In the genomic region with DNA sequence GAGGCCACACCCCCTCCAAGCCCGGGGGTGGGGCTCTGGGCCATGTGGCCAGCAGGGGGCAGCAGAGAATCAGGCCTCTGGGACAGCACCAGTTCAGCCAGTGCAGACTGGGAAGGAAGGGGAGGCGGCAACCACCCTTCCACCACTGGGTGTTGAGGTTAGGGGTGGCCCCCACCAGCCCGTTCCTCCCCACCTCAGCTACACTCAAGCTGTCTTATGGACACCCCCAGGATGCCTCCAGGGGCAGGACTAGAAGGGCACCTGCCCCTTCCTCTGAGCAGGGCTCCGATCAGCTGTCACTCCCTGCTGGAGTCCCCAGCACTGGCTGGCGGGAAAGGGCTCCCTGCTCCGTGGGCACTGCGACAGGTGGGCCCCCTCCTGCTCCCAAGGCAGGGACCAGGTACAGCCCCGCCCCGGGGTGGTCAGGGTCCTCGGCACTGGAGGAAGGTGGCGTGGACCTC, we compare ENCODE assay signal across 1 cellular context.
TF ChIP-seq lines count a peak whose summit lies in the region.

No MANE protein-coding gene starts in this region.

TF ChIP-seq in HepG2, 621 proteins besides CTCF, POLR2A, EP300 and RAD21 (continued from another document and continues in another):
- TF ChIP-seq, protein P1, sequence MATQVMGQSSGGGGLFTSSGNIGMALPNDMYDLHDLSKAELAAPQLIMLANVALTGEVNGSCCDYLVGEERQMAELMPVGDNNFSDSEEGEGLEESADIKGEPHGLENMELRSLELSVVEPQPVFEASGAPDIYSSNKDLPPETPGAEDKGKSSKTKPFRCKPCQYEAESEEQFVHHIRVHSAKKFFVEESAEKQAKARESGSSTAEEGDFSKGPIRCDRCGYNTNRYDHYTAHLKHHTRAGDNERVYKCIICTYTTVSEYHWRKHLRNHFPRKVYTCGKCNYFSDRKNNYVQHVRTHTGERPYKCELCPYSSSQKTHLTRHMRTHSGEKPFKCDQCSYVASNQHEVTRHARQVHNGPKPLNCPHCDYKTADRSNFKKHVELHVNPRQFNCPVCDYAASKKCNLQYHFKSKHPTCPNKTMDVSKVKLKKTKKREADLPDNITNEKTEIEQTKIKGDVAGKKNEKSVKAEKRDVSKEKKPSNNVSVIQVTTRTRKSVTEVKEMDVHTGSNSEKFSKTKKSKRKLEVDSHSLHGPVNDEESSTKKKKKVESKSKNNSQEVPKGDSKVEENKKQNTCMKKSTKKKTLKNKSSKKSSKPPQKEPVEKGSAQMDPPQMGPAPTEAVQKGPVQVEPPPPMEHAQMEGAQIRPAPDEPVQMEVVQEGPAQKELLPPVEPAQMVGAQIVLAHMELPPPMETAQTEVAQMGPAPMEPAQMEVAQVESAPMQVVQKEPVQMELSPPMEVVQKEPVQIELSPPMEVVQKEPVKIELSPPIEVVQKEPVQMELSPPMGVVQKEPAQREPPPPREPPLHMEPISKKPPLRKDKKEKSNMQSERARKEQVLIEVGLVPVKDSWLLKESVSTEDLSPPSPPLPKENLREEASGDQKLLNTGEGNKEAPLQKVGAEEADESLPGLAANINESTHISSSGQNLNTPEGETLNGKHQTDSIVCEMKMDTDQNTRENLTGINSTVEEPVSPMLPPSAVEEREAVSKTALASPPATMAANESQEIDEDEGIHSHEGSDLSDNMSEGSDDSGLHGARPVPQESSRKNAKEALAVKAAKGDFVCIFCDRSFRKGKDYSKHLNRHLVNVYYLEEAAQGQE (IDR thresholded peaks at IDR 0.05; ENCODE audit: borderline replicate concordance in 1 of 2, low read depth in 1 of 2, low read length in 2 of 2), result no peak
- TF ChIP-seq SIX4 (CRISPR knock-in tag; IDR thresholded peaks at IDR 0.05), result no peak
- no peak for TF ChIP-seq ZBTB43 (CRISPR knock-in tag; conservative IDR thresholded peaks at IDR 0.05)
- TF ChIP-seq SMC3 (IDR thresholded peaks at IDR 0.05; ENCODE audit: low read length), result peak; percentile 59; the same call in 1 of the 2 replicates
- TF ChIP-seq, protein P2, sequence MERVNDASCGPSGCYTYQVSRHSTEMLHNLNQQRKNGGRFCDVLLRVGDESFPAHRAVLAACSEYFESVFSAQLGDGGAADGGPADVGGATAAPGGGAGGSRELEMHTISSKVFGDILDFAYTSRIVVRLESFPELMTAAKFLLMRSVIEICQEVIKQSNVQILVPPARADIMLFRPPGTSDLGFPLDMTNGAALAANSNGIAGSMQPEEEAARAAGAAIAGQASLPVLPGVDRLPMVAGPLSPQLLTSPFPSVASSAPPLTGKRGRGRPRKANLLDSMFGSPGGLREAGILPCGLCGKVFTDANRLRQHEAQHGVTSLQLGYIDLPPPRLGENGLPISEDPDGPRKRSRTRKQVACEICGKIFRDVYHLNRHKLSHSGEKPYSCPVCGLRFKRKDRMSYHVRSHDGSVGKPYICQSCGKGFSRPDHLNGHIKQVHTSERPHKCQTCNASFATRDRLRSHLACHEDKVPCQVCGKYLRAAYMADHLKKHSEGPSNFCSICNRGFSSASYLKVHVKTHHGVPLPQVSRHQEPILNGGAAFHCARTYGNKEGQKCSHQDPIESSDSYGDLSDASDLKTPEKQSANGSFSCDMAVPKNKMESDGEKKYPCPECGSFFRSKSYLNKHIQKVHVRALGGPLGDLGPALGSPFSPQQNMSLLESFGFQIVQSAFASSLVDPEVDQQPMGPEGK (CRISPR knock-in tag; IDR thresholded peaks at IDR 0.05), result peak; percentile 81
- TF ChIP-seq, protein P3, sequence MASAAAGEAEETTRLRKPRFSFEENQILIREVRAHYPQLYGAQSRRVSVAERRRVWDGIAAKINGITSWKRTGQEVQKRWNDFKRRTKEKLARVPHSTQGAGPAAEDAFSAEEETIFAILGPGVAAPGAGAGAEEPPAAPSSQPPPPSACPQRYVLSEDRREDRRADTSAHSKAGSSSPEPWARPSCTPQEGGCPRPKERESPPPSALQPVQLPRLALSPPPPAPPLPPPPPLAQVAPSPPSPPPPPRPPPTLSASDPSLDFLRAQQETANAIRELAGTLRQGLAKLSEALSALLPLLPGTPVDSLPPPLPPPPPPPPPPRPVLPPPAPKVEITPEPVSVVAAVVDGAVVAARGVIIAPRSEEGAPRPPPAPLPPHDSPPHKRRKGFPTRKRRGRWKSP (CRISPR knock-in tag; IDR thresholded peaks at IDR 0.05), result no peak
- TF ChIP-seq ZNF615 (CRISPR knock-in tag; IDR thresholded peaks at IDR 0.05; ENCODE audit: borderline replicate concordance), result no peak
- TF ChIP-seq GPN1 (CRISPR knock-in tag; IDR thresholded peaks at IDR 0.05; ENCODE audit: borderline replicate concordance), result no peak
- TF ChIP-seq ZBTB26 (CRISPR knock-in tag; IDR thresholded peaks at IDR 0.05; ENCODE audit: borderline replicate concordance), result no peak
- no peak for TF ChIP-seq KDM5A (IDR thresholded peaks at IDR 0.05; ENCODE audit: borderline replicate concordance, low read length)
- no peak for TF ChIP-seq SAFB2 (CRISPR knock-in tag; IDR thresholded peaks at IDR 0.05; ENCODE audit: borderline replicate concordance, low read depth)
- 0 out of 2 replicates have a peak, but pooled peaks have one; percentile 26 for TF ChIP-seq ZC3H13 (CRISPR knock-in tag; IDR thresholded peaks at IDR 0.05)
- TF ChIP-seq, protein P4, sequence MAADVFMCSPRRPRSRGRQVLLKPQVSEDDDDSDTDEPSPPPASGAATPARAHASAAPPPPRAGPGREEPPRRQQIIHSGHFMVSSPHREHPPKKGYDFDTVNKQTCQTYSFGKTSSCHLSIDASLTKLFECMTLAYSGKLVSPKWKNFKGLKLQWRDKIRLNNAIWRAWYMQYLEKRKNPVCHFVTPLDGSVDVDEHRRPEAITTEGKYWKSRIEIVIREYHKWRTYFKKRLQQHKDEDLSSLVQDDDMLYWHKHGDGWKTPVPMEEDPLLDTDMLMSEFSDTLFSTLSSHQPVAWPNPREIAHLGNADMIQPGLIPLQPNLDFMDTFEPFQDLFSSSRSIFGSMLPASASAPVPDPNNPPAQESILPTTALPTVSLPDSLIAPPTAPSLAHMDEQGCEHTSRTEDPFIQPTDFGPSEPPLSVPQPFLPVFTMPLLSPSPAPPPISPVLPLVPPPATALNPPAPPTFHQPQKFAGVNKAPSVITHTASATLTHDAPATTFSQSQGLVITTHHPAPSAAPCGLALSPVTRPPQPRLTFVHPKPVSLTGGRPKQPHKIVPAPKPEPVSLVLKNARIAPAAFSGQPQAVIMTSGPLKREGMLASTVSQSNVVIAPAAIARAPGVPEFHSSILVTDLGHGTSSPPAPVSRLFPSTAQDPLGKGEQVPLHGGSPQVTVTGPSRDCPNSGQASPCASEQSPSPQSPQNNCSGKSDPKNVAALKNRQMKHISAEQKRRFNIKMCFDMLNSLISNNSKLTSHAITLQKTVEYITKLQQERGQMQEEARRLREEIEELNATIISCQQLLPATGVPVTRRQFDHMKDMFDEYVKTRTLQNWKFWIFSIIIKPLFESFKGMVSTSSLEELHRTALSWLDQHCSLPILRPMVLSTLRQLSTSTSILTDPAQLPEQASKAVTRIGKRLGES (CRISPR knock-in tag; IDR thresholded peaks at IDR 0.05; ENCODE audit: borderline replicate concordance), result no peak
- no peak for TF ChIP-seq ZNF589 (CRISPR knock-in tag; conservative IDR thresholded peaks at IDR 0.05)
- TF ChIP-seq, protein P5, sequence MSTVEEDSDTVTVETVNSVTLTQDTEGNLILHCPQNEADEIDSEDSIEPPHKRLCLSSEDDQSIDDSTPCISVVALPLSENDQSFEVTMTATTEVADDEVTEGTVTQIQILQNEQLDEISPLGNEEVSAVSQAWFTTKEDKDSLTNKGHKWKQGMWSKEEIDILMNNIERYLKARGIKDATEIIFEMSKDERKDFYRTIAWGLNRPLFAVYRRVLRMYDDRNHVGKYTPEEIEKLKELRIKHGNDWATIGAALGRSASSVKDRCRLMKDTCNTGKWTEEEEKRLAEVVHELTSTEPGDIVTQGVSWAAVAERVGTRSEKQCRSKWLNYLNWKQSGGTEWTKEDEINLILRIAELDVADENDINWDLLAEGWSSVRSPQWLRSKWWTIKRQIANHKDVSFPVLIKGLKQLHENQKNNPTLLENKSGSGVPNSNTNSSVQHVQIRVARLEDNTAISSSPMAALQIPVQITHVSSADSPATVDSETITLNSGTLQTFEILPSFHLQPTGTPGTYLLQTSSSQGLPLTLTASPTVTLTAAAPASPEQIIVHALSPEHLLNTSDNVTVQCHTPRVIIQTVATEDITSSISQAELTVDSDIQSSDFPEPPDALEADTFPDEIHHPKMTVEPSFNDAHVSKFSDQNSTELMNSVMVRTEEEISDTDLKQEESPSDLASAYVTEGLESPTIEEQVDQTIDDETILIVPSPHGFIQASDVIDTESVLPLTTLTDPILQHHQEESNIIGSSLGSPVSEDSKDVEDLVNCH (CRISPR knock-in tag; IDR thresholded peaks at IDR 0.05), result no peak
- no peak for TF ChIP-seq JUND (CRISPR knock-in tag; IDR thresholded peaks at IDR 0.05)
- no peak for TF ChIP-seq MTERF4 (CRISPR knock-in tag; IDR thresholded peaks at IDR 0.05)
- TF ChIP-seq SMAD1 (CRISPR knock-in tag; IDR thresholded peaks at IDR 0.05; ENCODE audit: borderline replicate concordance, low read depth), result peak; percentile 89; the same call in 1 of the 2 replicates
- 0 out of 2 replicates have a peak, but pooled peaks have one; percentile 28 for TF ChIP-seq ZBTB42 (CRISPR knock-in tag; IDR thresholded peaks at IDR 0.05)
- TF ChIP-seq ZNF432 (CRISPR knock-in tag; IDR thresholded peaks at IDR 0.05; ENCODE audit: borderline replicate concordance), result no peak
- peak; percentile 55 for TF ChIP-seq ISL2 (CRISPR knock-in tag; IDR thresholded peaks at IDR 0.05)
- TF ChIP-seq, protein P6, sequence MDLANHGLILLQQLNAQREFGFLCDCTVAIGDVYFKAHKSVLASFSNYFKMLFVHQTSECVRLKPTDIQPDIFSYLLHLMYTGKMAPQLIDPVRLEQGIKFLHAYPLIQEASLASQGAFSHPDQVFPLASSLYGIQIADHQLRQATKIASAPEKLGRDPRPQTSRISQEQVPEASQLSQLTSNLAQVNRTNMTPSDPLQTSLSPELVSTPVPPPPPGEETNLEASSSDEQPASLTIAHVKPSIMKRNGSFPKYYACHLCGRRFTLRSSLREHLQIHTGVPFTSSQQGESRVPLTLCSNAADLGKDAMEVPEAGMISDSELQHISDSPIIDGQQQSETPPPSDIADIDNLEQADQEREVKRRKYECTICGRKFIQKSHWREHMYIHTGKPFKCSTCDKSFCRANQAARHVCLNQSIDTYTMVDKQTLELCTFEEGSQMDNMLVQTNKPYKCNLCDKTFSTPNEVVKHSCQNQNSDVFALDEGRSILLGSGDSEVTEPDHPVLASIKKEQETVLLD (CRISPR knock-in tag; IDR thresholded peaks at IDR 0.05; ENCODE audit: low read depth), result no peak
- TF ChIP-seq JUN (CRISPR knock-in tag; IDR thresholded peaks at IDR 0.05), result no peak
- TF ChIP-seq ZNF280D (CRISPR knock-in tag; IDR thresholded peaks at IDR 0.05), result no peak
- no peak for TF ChIP-seq PTBP1 (IDR thresholded peaks at IDR 0.05; ENCODE audit: low read depth, low read length, poor library complexity, severe bottlenecking)
- no peak for TF ChIP-seq ZNF775 (CRISPR knock-in tag; IDR thresholded peaks at IDR 0.05; ENCODE audit: borderline replicate concordance)
- TF ChIP-seq MIXL1 (CRISPR knock-in tag; IDR thresholded peaks at IDR 0.05), result 0 out of 2 replicates have a peak, but pooled peaks have one; percentile 47
- no peak for TF ChIP-seq HOXD1 (CRISPR knock-in tag; IDR thresholded peaks at IDR 0.05)
- TF ChIP-seq, protein P7, sequence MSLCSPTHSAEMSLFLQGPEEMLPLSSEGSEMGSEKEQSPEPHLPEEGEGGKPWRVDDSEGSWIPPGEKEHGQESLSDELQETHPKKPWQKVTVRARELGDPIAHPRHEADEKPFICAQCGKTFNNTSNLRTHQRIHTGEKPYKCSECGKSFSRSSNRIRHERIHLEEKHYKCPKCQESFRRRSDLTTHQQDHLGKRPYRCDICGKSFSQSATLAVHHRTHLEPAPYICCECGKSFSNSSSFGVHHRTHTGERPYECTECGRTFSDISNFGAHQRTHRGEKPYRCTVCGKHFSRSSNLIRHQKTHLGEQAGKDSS (CRISPR knock-in tag; IDR thresholded peaks at IDR 0.05; ENCODE audit: borderline replicate concordance, low read depth), result no peak
- TF ChIP-seq ZFP41 (CRISPR knock-in tag; IDR thresholded peaks at IDR 0.05; ENCODE audit: borderline replicate concordance), result no peak
- TF ChIP-seq ZNF768 (CRISPR knock-in tag; IDR thresholded peaks at IDR 0.05), result no peak
